Comparison of ENCODE assay signal across 10 cellular contexts in the genomic region with DNA sequence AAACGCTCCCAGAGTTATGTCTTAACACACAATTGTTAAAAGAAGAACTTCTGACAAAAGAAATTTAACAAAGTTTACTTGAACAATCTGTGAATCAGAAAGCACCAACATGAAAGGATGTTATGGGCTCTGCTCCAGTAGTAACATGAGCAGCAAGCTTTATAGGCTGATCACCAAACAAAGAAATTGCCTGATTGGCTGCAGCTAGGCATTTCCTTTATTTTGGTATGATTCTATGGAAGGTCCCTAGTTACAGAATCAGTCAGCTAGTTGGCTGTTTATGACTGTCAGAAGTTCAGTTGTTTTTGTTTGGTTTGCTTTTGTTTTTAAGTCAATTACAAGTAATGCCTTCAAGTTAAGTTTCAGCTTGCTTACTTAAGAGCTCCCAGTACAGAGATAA.
DNase-seq lines count a peak whose midpoint lies in the region; ATAC-seq and TF ChIP-seq lines count a peak whose summit lies in the region.
"Had no signal": no experiment of that assay in that cellular context is flagged by ENCODE, and none has a peak within 500 bp of the region (broad histone marks: within the 10 kb centered on the region; RNA-seq: fewer than 3 reads in every experiment).

No MANE protein-coding gene starts in this region.

- H3K27me3 Mint-ChIP-seq in CD8-positive, alpha-beta memory T cell: no peaks in the 10 kb centered on the region

- TF ChIP-seq POLR2A in adrenal gland (IDR thresholded peaks at IDR 0.05): no peak

- H3K4me3 Mint-ChIP-seq in CD8-positive, alpha-beta memory T cell: no peak overlapping the region
- H3K4me3 Mint-ChIP-seq: HFFc6 had no signal

- H3K9me3 Mint-ChIP-seq in CD8-positive, alpha-beta memory T cell: peaks cover 0 to 2% (median 0%) of the 10 kb centered on the region in 5 donors
- H3K9me3 Mint-ChIP-seq: activated naive CD4-positive, alpha-beta T cell treated with anti-CD3 and anti-CD28 coated beads, Interleukin-2, amount 50 U/mL, for 72 hours had no signal

- no peak for TF ChIP-seq CTCF in adrenal gland (IDR thresholded peaks at IDR 0.05)

- intact Hi-C loops in adrenal gland (cut with DNase I): no loop called here
- intact Hi-C loops in posterior vena cava (cut with DNase I): no loop called here

- no peaks in the 10 kb centered on the region for H3K36me3 Mint-ChIP-seq in CD8-positive, alpha-beta memory T cell
- H3K36me3 Mint-ChIP-seq: activated naive CD4-positive, alpha-beta T cell treated with anti-CD3 and anti-CD28 coated beads, Interleukin-2, amount 50 U/mL, for 72 hours had no signal

- WGBS in adrenal gland, 4 donors: 44 to 78% (median 58%) methylated on average over 1 of the region's 1 CpG

- H3K4me1 ChIP-seq in adipocyte (ENCODE audit: control insufficient read depth, insufficient read depth, low read length): peaks cover 40% of the 10 kb centered on the region
- no peaks in the 10 kb centered on the region for H3K4me1 ChIP-seq in CD8-positive, alpha-beta memory T cell (ENCODE audit: insufficient read depth, low read length)
- H3K4me1 ChIP-seq in adrenal gland (replicated peaks in 1 of 2): no peaks in the 10 kb centered on the region

- peak; percentile 84 for ATAC-seq in GM18499 (IDR thresholded peaks at IDR 0.05; ENCODE audit: insufficient read depth, unreplicated experiment)
- ATAC-seq in GM19467 (IDR thresholded peaks at IDR 0.05; ENCODE audit: unreplicated experiment): peak; percentile 67
- ATAC-seq in HG03060 (IDR thresholded peaks at IDR 0.05; ENCODE audit: low read depth, unreplicated experiment): peak; percentile 73

- no peak overlapping the region for H3K9ac ChIP-seq in adipocyte (ENCODE audit: low read length)

- no peaks in the 10 kb centered on the region for H3K9me3 ChIP-seq in adipocyte (ENCODE audit: control insufficient read depth, low read length)
- H3K9me3 ChIP-seq in CD8-positive, alpha-beta memory T cell (ENCODE audit: low read length): no peaks in the 10 kb centered on the region
- no peaks in the 10 kb centered on the region for H3K9me3 ChIP-seq in adrenal gland (replicated peaks in 1 of 3)

- H3K27me3 ChIP-seq in adipocyte (replicated peaks; ENCODE audit: control insufficient read depth, insufficient read depth, low read length): no peaks in the 10 kb centered on the region
- H3K27me3 ChIP-seq in CD8-positive, alpha-beta memory T cell (ENCODE audit: insufficient read depth, low read length, poor library complexity, severe bottlenecking): no peaks in the 10 kb centered on the region
- H3K27me3 ChIP-seq in adrenal gland: no peaks in the 10 kb centered on the region

- CTCF ChIA-PET in CD8-positive, alpha-beta memory T cell (lab: Charles Lee): no interaction called here

- H3K36me3 ChIP-seq in adipocyte (ENCODE audit: control insufficient read depth, insufficient read depth, low read length, severe bottlenecking) (no peaks in the 10 kb centered on the region), adrenal gland (replicated peaks in 1 of 2) (no peaks in the 10 kb centered on the region)
- no peaks in the 10 kb centered on the region for H3K36me3 ChIP-seq in CD8-positive, alpha-beta memory T cell (ENCODE audit: insufficient read depth, low read length)

- POLR2A ChIA-PET in CD8-positive, alpha-beta memory T cell (lab: Charles Lee): no interaction called here

- no peak overlapping the region for H3K27ac Mint-ChIP-seq in CD8-positive, alpha-beta memory T cell
- H3K27ac Mint-ChIP-seq: HFFc6 had no signal

- H3K4me3 ChIP-seq in adipocyte (ENCODE audit: low read length): no peak overlapping the region
- no peak overlapping the region for H3K4me3 ChIP-seq in CD8-positive, alpha-beta memory T cell (ENCODE audit: low read length)
- no peak overlapping the region for H3K4me3 ChIP-seq in adrenal gland

- DNase-seq in adipocyte (ENCODE audit: low read depth) (peak; percentile 9), adrenal gland (no peak), anterior cingulate cortex (lab: John Stamatoyannopoulos, UW) (no peak), posterior vena cava (ENCODE audit: low spot score) (no peak)
- no peak for DNase-seq in CD8-positive, alpha-beta memory T cell
- DNase-seq: HFFc6 had no signal

- H3K4me1 Mint-ChIP-seq in CD8-positive, alpha-beta memory T cell: no peaks in the 10 kb centered on the region

- H3K27ac ChIP-seq in CD8-positive, alpha-beta memory T cell (ENCODE audit: low read depth, low read length): no peak overlapping the region
- no peak overlapping the region for H3K27ac ChIP-seq in adrenal gland
